ENCODE assay signal across 13 cellular contexts in genomic region chr2:467543-467891, GRCh38.
DNase-seq lines count a peak whose midpoint lies in the region; ATAC-seq and TF ChIP-seq lines count a peak whose summit lies in the region.
"Had no signal": no experiment of that assay in that cellular context is flagged by ENCODE, and none has a peak within 500 bp of the region (broad histone marks: within the 10 kb centered on the region; RNA-seq: fewer than 3 reads in every experiment).

No MANE protein-coding gene starts in this region.

- DNase-seq in stimulated activated naive CD8-positive, alpha-beta T cell treated with anti-CD3 and anti-CD28 coated beads, Interleukin-15, amount 100 ng/mL, for 72 hours = no peak
- no peak for DNase-seq in stimulated activated naive CD8-positive, alpha-beta T cell treated with anti-CD3 and anti-CD28 coated beads, Interleukin-15, Interleukin-2, amounts not matched to agents 100 U/mL and 50 U/mL, for 24 hours
- DNase-seq in endodermal cell = no peak
- no peak for DNase-seq in natural killer cell treated with Interleukin-12 subunit alpha and Interleukin-12 subunit beta and Interleukin-15 and Interleukin-18, amount 100 ng/mL, for 72 hours (ENCODE audit: low spot score)
- DNase-seq in transverse colon = no peak
- DNase-seq in SKM-1 (lab: John Stamatoyannopoulos, UW; ENCODE audit: unreplicated experiment) = no peak
- DNase-seq in putamen (ENCODE audit: low spot score) = no peak
- DNase-seq in islet precursor cell = no peak
- DNase-seq: activated naive CD4-positive, alpha-beta T cell treated with anti-CD3 and anti-CD28 coated beads, Interleukin-2, amount 50 U/mL, for 16 hours; NCI-H187 treated with DMSO at 0.1 percent for 48 hours; PC-3; stimulated activated CD4-positive, alpha-beta T cell treated with anti-CD3 and anti-CD28 coated beads, Interleukin-4, amount 100 ng/mL, for 4 hours had no signal

- TF ChIP-seq EP300 in transverse colon (IDR thresholded peaks at IDR 0.05; ENCODE audit: low read depth) = no peak

- no peaks in the 10 kb centered on the region for H3K9me3 Mint-ChIP-seq in stimulated activated naive CD8-positive, alpha-beta T cell treated with anti-CD3 and anti-CD28 coated beads, Interleukin-15, amount 100 ng/mL, for 72 hours
- no peaks in the 10 kb centered on the region for H3K9me3 Mint-ChIP-seq in endodermal cell
- H3K9me3 Mint-ChIP-seq in natural killer cell treated with Interleukin-12 subunit alpha and Interleukin-12 subunit beta and Interleukin-15 and Interleukin-18, amount 100 ng/mL, for 72 hours = no peaks in the 10 kb centered on the region

- intact Hi-C loops in transverse colon (cut with DNase I; ENCODE audit: low total_unique reads) = no loop called here

- no peak for TF ChIP-seq CTCF in endodermal cell (conservative IDR thresholded peaks at IDR 0.05)
- TF ChIP-seq CTCF in transverse colon (IDR thresholded peaks at IDR 0.05) = no peak

- in situ Hi-C loops in transverse colon (cut with MboI; ENCODE audit: low pct_ligation_motif_present in 1 of 4, low pct_unique_long_range_greater_than_20kb in 1 of 4, low sequenced_read_pairs in 3 of 4) = no loop called here

- H3K27me3 ChIP-seq in endodermal cell (ENCODE audit: control insufficient read depth, insufficient read depth, low read length, poor library complexity, severe bottlenecking) (peaks cover 26% of the 10 kb centered on the region), transverse colon (peaks cover 52% of the 10 kb centered on the region)

- H3K4me1 ChIP-seq in endodermal cell (ENCODE audit: control insufficient read depth, insufficient read depth, low read length) = no peaks in the 10 kb centered on the region
- peaks cover 0 to 11% (median 3%) of the 10 kb centered on the region in 4 donors for H3K4me1 ChIP-seq in transverse colon

- H3K4me3 ChIP-seq in endodermal cell (ENCODE audit: low read length) (peak overlapping the region; percentile 40), transverse colon (no peak overlapping the region)

- no peaks in the 10 kb centered on the region for H3K36me3 ChIP-seq in endodermal cell (ENCODE audit: control insufficient read depth, insufficient read depth, low read length)
- no peaks in the 10 kb centered on the region for H3K36me3 ChIP-seq in transverse colon
- H3K36me3 ChIP-seq: vagina had no signal

- H3K36me3 Mint-ChIP-seq in endodermal cell (ENCODE audit: low read depth) = no peaks in the 10 kb centered on the region
- H3K36me3 Mint-ChIP-seq in natural killer cell treated with Interleukin-12 subunit alpha and Interleukin-12 subunit beta and Interleukin-15 and Interleukin-18, amount 100 ng/mL, for 72 hours = no peaks in the 10 kb centered on the region

- no peak overlapping the region for H3K9ac ChIP-seq in endodermal cell (ENCODE audit: extremely low read depth, low read length, poor library complexity, severe bottlenecking)

- peak overlapping the region; percentile 51 to 76 for H3K4me3 Mint-ChIP-seq in stimulated activated naive CD8-positive, alpha-beta T cell treated with anti-CD3 and anti-CD28 coated beads, Interleukin-15, amount 100 ng/mL, for 72 hours
- H3K4me3 Mint-ChIP-seq in endodermal cell = peak overlapping the region; percentile 65
- peak overlapping the region; percentile 20 for H3K4me3 Mint-ChIP-seq in natural killer cell treated with Interleukin-12 subunit alpha and Interleukin-12 subunit beta and Interleukin-15 and Interleukin-18, amount 100 ng/mL, for 72 hours

- TF ChIP-seq POLR2A in transverse colon (IDR thresholded peaks at IDR 0.05) = no peak

- H3K27ac ChIP-seq in endodermal cell (ENCODE audit: low read depth, low read length) (no peak overlapping the region), transverse colon (no peak overlapping the region)
- H3K27ac ChIP-seq: vagina had no signal

- H3K4me1 Mint-ChIP-seq in stimulated activated naive CD8-positive, alpha-beta T cell treated with anti-CD3 and anti-CD28 coated beads, Interleukin-15, amount 100 ng/mL, for 72 hours = peaks cover 9% of the 10 kb centered on the region
- H3K4me1 Mint-ChIP-seq in endodermal cell = peaks cover 5% of the 10 kb centered on the region
- H3K4me1 Mint-ChIP-seq in natural killer cell treated with Interleukin-12 subunit alpha and Interleukin-12 subunit beta and Interleukin-15 and Interleukin-18, amount 100 ng/mL, for 72 hours (ENCODE audit: low read depth in 2 of 2) = peaks cover 0 to 6% of the 10 kb centered on the region in 2 donors

- no peak overlapping the region for H3K27ac Mint-ChIP-seq in stimulated activated naive CD8-positive, alpha-beta T cell treated with anti-CD3 and anti-CD28 coated beads, Interleukin-15, amount 100 ng/mL, for 72 hours
- H3K27ac Mint-ChIP-seq in endodermal cell = no peak overlapping the region
- no peak overlapping the region for H3K27ac Mint-ChIP-seq in natural killer cell treated with Interleukin-12 subunit alpha and Interleukin-12 subunit beta and Interleukin-15 and Interleukin-18, amount 100 ng/mL, for 72 hours

- 79 to 96% methylated on average over 9 to 18 of the region's 18 CpGs for WGBS in endodermal cell (ENCODE audit: insufficient coverage in 1 of 2, insufficient read length in 1 of 2), 2 experiments
- 70% methylated on average over 16 of the region's 18 CpGs; no CpG with 5 or more reads in 1 of the 2 donors for WGBS in transverse colon (ENCODE audit: low coverage in 1 of 2), 2 donors

- H3K27me3 Mint-ChIP-seq in stimulated activated naive CD8-positive, alpha-beta T cell treated with anti-CD3 and anti-CD28 coated beads, Interleukin-15, amount 100 ng/mL, for 72 hours = peaks cover 60% of the 10 kb centered on the region
- peaks cover 55% of the 10 kb centered on the region for H3K27me3 Mint-ChIP-seq in endodermal cell (ENCODE audit: insufficient read depth)
- H3K27me3 Mint-ChIP-seq in natural killer cell treated with Interleukin-12 subunit alpha and Interleukin-12 subunit beta and Interleukin-15 and Interleukin-18, amount 100 ng/mL, for 72 hours = peaks cover 22 to 25% of the 10 kb centered on the region in 2 donors

- H3K9me3 ChIP-seq in endodermal cell (ENCODE audit: control insufficient read depth, low read length) (no peaks in the 10 kb centered on the region), transverse colon (no peaks in the 10 kb centered on the region)
- H3K9me3 ChIP-seq: vagina had no signal

- ATAC-seq in stimulated activated naive CD8-positive, alpha-beta T cell treated with anti-CD3 and anti-CD28 coated beads, Interleukin-15, amount 100 ng/mL, for 72 hours = no peak
- ATAC-seq in stimulated activated naive CD8-positive, alpha-beta T cell treated with anti-CD3 and anti-CD28 coated beads, Interleukin-15, Interleukin-2, amounts not matched to agents 100 U/mL and 50 U/mL, for 24 hours = no peak
- no peak for ATAC-seq in natural killer cell treated with Interleukin-12 subunit alpha and Interleukin-12 subunit beta and Interleukin-15 and Interleukin-18, amount 100 ng/mL, for 72 hours
- ATAC-seq: PC-3 had no signal
